12 cellular contexts compared by ENCODE assay signal in genomic region chr19:49165865-49166301, GRCh38. TPM values are rescaled to one million over a fixed set of nuclear protein-coding genes. Genes with fewer than 3 reads are reported as not detected.
A peak's percentile ranks its signal among the peaks of the same experiment; 100 is the strongest.
DNase-seq lines count a peak whose midpoint lies in the region; ATAC-seq, FAIRE-seq and TF ChIP-seq lines count a peak whose summit lies in the region.
"Had no signal": no experiment of that assay in that cellular context is flagged by ENCODE, and none has a peak within 500 bp of the region (broad histone marks: within the 10 kb centered on the region; RNA-seq: fewer than 3 reads in every experiment).

No MANE protein-coding gene starts in this region.

- no peak overlapping the region for H3K4me3 Mint-ChIP-seq in astrocyte (ENCODE audit: unreplicated experiment)
- H3K4me3 Mint-ChIP-seq in activated naive CD4-positive, alpha-beta T cell treated with anti-CD3 and anti-CD28 coated beads for 36 hours, result no peak overlapping the region
- H3K4me3 Mint-ChIP-seq: activated CD4-positive, alpha-beta T cell treated with anti-CD3 and anti-CD28 coated beads, Interleukin-2, amount 10 ng/mL, durations not matched to agents 24 days and 14 days; activated naive CD4-positive, alpha-beta T cell treated with anti-CD3 and anti-CD28 coated beads, Interleukin-2, amount 10 ng/mL, durations not matched to agents 7 days and 5 days had no signal

- H3K79me2 ChIP-seq in astrocyte (ENCODE audit: insufficient read depth, low read length), result no peaks in the 10 kb centered on the region

- H3K36me3 Mint-ChIP-seq in astrocyte (ENCODE audit: low read depth, unreplicated experiment), result peaks cover 10% of the 10 kb centered on the region
- no peaks in the 10 kb centered on the region for H3K36me3 Mint-ChIP-seq in activated naive CD4-positive, alpha-beta T cell treated with anti-CD3 and anti-CD28 coated beads for 36 hours (ENCODE audit: low read depth)
- H3K36me3 Mint-ChIP-seq: activated naive CD4-positive, alpha-beta T cell treated with anti-CD3 and anti-CD28 coated beads, Interleukin-2, amount 10 ng/mL, durations not matched to agents 7 days and 5 days had no signal

- no peaks in the 10 kb centered on the region for H3K27me3 Mint-ChIP-seq in astrocyte (ENCODE audit: low read depth, unreplicated experiment)
- peaks cover 8% of the 10 kb centered on the region for H3K27me3 Mint-ChIP-seq in activated naive CD4-positive, alpha-beta T cell treated with anti-CD3 and anti-CD28 coated beads for 36 hours (ENCODE audit: low read depth)

- TF ChIP-seq CTCF in astrocyte (IDR thresholded peaks at IDR 0.05; ENCODE audit: insufficient read depth, low read depth, low read length), result no peak
- TF ChIP-seq CTCF in cardiac muscle cell (IDR thresholded peaks at IDR 0.05; ENCODE audit: low read depth, low read length), result no peak
- TF ChIP-seq CTCF in upper lobe of left lung (IDR thresholded peaks at IDR 0.05), result no peak

- 60 to 92% methylated on average over 5 to 9 of the region's 30 CpGs for WGBS in upper lobe of left lung, 2 donors

- H3K4me3 ChIP-seq in astrocyte (ENCODE audit: insufficient read depth, low read depth, low read length) (no peak overlapping the region), cardiac muscle cell (no peak overlapping the region), muscle layer of duodenum (ENCODE audit: low read depth in 1 of 2, low read length in 2 of 2) (peak overlapping the region in 1 of 2 donors; percentile 19), upper lobe of left lung (no peak overlapping the region)

- no peaks in the 10 kb centered on the region for H3K36me3 ChIP-seq in astrocyte (ENCODE audit: insufficient read depth, low read length)
- H3K36me3 ChIP-seq in cardiac muscle cell, result peaks cover 13% of the 10 kb centered on the region
- peaks cover 0 to 6% of the 10 kb centered on the region in 2 donors for H3K36me3 ChIP-seq in muscle layer of duodenum (ENCODE audit: control insufficient read depth in 1 of 2, insufficient read depth in 2 of 2, low read length in 2 of 2)
- peaks cover 3 to 37% (median 26%) of the 10 kb centered on the region in 4 donors for H3K36me3 ChIP-seq in upper lobe of left lung

- no peak for TF ChIP-seq POLR2A in upper lobe of left lung (IDR thresholded peaks at IDR 0.05)

- H3K4me2 ChIP-seq in astrocyte (ENCODE audit: low read length), result peak overlapping the region; percentile 63

- peak overlapping the region; percentile 47 for H2AFZ ChIP-seq in astrocyte (ENCODE audit: low read depth, low read length)

- TF ChIP-seq EP300 in upper lobe of left lung (IDR thresholded peaks at IDR 0.05), result no peak

- H3K27ac ChIP-seq in astrocyte (ENCODE audit: low read depth, low read length) (no peak overlapping the region), cardiac muscle cell (peak overlapping the region; percentile 100), muscle layer of duodenum (ENCODE audit: low read length) (peak overlapping the region; percentile 50), upper lobe of left lung (peak overlapping the region; percentile 71 to 82 (median 74))

- peaks cover 4% of the 10 kb centered on the region for H3K27me3 ChIP-seq in astrocyte (ENCODE audit: insufficient read depth, low read length)
- H3K27me3 ChIP-seq in cardiac muscle cell, result no peaks in the 10 kb centered on the region
- H3K27me3 ChIP-seq in muscle layer of duodenum (ENCODE audit: low read depth, low read length), result no peaks in the 10 kb centered on the region
- no peaks in the 10 kb centered on the region for H3K27me3 ChIP-seq in upper lobe of left lung

- H3K9me3 ChIP-seq in astrocyte (ENCODE audit: insufficient read depth, low read depth, low read length) (no peaks in the 10 kb centered on the region), cardiac muscle cell (ENCODE audit: low read depth) (no peaks in the 10 kb centered on the region), muscle layer of duodenum (ENCODE audit: control insufficient read depth in 1 of 2, low read length in 2 of 2) (no peaks in the 10 kb centered on the region), upper lobe of left lung (no peaks in the 10 kb centered on the region)

- no peaks in the 10 kb centered on the region for H3K4me1 Mint-ChIP-seq in astrocyte (ENCODE audit: low read depth, unreplicated experiment)
- no peaks in the 10 kb centered on the region for H3K4me1 Mint-ChIP-seq in activated naive CD4-positive, alpha-beta T cell treated with anti-CD3 and anti-CD28 coated beads for 36 hours (ENCODE audit: low read depth)
- H3K4me1 Mint-ChIP-seq: activated CD4-positive, alpha-beta T cell treated with anti-CD3 and anti-CD28 coated beads, Interleukin-2, amount 10 ng/mL, durations not matched to agents 24 days and 14 days; activated naive CD4-positive, alpha-beta T cell treated with anti-CD3 and anti-CD28 coated beads, Interleukin-2, amount 10 ng/mL, durations not matched to agents 7 days and 5 days had no signal

- CTCF ChIA-PET in activated naive CD4-positive, alpha-beta T cell treated with anti-CD3 and anti-CD28 coated beads for 36 hours (lab: Charles Lee), result no interaction called here

- H3K9ac ChIP-seq in astrocyte (ENCODE audit: low read length), result peak overlapping the region; percentile 66

- no peak for FAIRE-seq in astrocyte (lab: Jason Lieb, UNC)

- no peaks in the 10 kb centered on the region for H3K9me3 Mint-ChIP-seq in astrocyte (ENCODE audit: unreplicated experiment)
- no peaks in the 10 kb centered on the region for H3K9me3 Mint-ChIP-seq in activated naive CD4-positive, alpha-beta T cell treated with anti-CD3 and anti-CD28 coated beads for 36 hours
- H3K9me3 Mint-ChIP-seq: activated CD4-positive, alpha-beta T cell treated with anti-CD3 and anti-CD28 coated beads, Interleukin-2, amount 10 ng/mL, durations not matched to agents 24 days and 14 days; activated naive CD4-positive, alpha-beta T cell treated with anti-CD3 and anti-CD28 coated beads, Interleukin-2, amount 10 ng/mL, durations not matched to agents 7 days and 5 days had no signal

- H3K4me1 ChIP-seq in astrocyte (ENCODE audit: insufficient read depth, low read length) (peaks cover 16% of the 10 kb centered on the region), cardiac muscle cell (ENCODE audit: low read depth) (peaks cover 16% of the 10 kb centered on the region), muscle layer of duodenum (ENCODE audit: control insufficient read depth in 1 of 2, insufficient read depth in 2 of 2, low read length in 2 of 2) (peaks cover 3 to 9% of the 10 kb centered on the region in 2 donors), upper lobe of left lung (peaks cover 15 to 19% (median 16%) of the 10 kb centered on the region in 4 donors)

- no peak for DNase-seq in astrocyte (ENCODE audit: low read depth)
- no peak for DNase-seq in cardiac muscle cell (ENCODE audit: low read depth in 1 of 2, low spot score in 1 of 2)
- DNase-seq in upper lobe of left lung, result peak in 1 of 2 donors; percentile 77
- no peak for DNase-seq in activated gamma-delta T cell treated with Interleukin-2 at 50 U/mL for 16 hours
- DNase-seq in activated naive CD4-positive, alpha-beta T cell treated with anti-CD3 and anti-CD28 coated beads for 36 hours, result no peak
- DNase-seq: activated CD4-positive, alpha-beta T cell treated with anti-CD3 and anti-CD28 coated beads, Interleukin-2, amount 10 ng/mL, durations not matched to agents 24 days and 14 days; activated naive CD4-positive, alpha-beta T cell treated with anti-CD3 and anti-CD28 coated beads, Interleukin-2, amount 10 ng/mL, durations not matched to agents 7 days and 5 days; KG1; SW 1271 had no signal

- H4K20me1 ChIP-seq in astrocyte (ENCODE audit: insufficient read depth, low read length), result peaks cover 30% of the 10 kb centered on the region

- H3K27ac Mint-ChIP-seq in astrocyte (ENCODE audit: unreplicated experiment), result no peak overlapping the region
- no peak overlapping the region for H3K27ac Mint-ChIP-seq in activated naive CD4-positive, alpha-beta T cell treated with anti-CD3 and anti-CD28 coated beads for 36 hours
- H3K27ac Mint-ChIP-seq: activated CD4-positive, alpha-beta T cell treated with anti-CD3 and anti-CD28 coated beads, Interleukin-2, amount 10 ng/mL, durations not matched to agents 24 days and 14 days; activated naive CD4-positive, alpha-beta T cell treated with anti-CD3 and anti-CD28 coated beads, Interleukin-2, amount 10 ng/mL, durations not matched to agents 7 days and 5 days had no signal

- intact Hi-C loops in activated naive CD4-positive, alpha-beta T cell treated with anti-CD3 and anti-CD28 coated beads for 36 hours (cut with micrococcal nuclease), result no loop called here

- ATAC-seq in upper lobe of left lung (ENCODE audit: low FRiP score in 2 of 2) (peak in 1 of 2 donors; percentile 61), HG02840 (IDR thresholded peaks at IDR 0.05; ENCODE audit: low FRiP score, unreplicated experiment) (no peak)

RNA-seq across cellular contexts. Expression of gene TRPM4, which starts 8.3 kb away (rescaled TPM):
- total RNA-seq in astrocyte (26.3 and 28.3 TPM in 2 replicates), cardiac muscle cell (51.3 and 106 TPM in 2 replicates), upper lobe of left lung (100 to 1,000 TPM in 1 of 6 donors, 10 to 100 TPM in 5; 23.9 to 120 (median 49.3) TPM)
- polyA plus RNA-seq in cardiac muscle cell, result 74.2 and 119 TPM in 2 replicates
- under 1 TPM; 0.22 to 0.62 TPM for total RNA-seq in activated naive CD4-positive, alpha-beta T cell treated with anti-CD3 and anti-CD28 coated beads for 36 hours

RNA-seq across cellular contexts. Expression of gene HRC, which starts 10.7 kb away (rescaled TPM):
- not detected in 2 replicates for total RNA-seq in astrocyte
- total RNA-seq in cardiac muscle cell, result 255 and 389 TPM in 2 replicates
- polyA plus RNA-seq in cardiac muscle cell, result 184 and 255 TPM in 2 replicates
- 1 to 10 TPM in 3 of 6 donors, under 1 TPM in 2, not detected in 1; 0.61 to 2.1 (median 1.2) TPM for total RNA-seq in upper lobe of left lung
- total RNA-seq in activated naive CD4-positive, alpha-beta T cell treated with anti-CD3 and anti-CD28 coated beads for 36 hours, result not detected
- total RNA-seq: activated CD4-positive, alpha-beta T cell treated with anti-CD3 and anti-CD28 coated beads, Interleukin-2, amount 10 ng/mL, durations not matched to agents 24 days and 14 days; mononuclear cell had no signal

RNA-seq across cellular contexts. Expression of gene PPFIA3, which starts 46.5 kb away (rescaled TPM):
- total RNA-seq in astrocyte (9.2 and 11.7 TPM in 2 replicates), cardiac muscle cell (27.3 and 30.4 TPM in 2 replicates), upper lobe of left lung (10 to 100 TPM in 1 of 6 donors, 1 to 10 TPM in 5; 2.4 to 11.5 (median 5.9) TPM)
- polyA plus RNA-seq in cardiac muscle cell, result 29.3 and 32.5 TPM in 2 replicates
- 1 to 10 TPM; 4.6 to 4.9 TPM for total RNA-seq in activated naive CD4-positive, alpha-beta T cell treated with anti-CD3 and anti-CD28 coated beads for 36 hours

RNA-seq across cellular contexts. Expression of gene C19orf73, which starts 46.9 kb away (rescaled TPM):
- total RNA-seq in astrocyte, result 0.73 and 1.4 TPM in 2 replicates
- total RNA-seq in cardiac muscle cell, result 2.1 and 12.5 TPM in 2 replicates
- 3.7 and 9.6 TPM in 2 replicates for polyA plus RNA-seq in cardiac muscle cell
- total RNA-seq in upper lobe of left lung, result 1 to 10 TPM in 4 of 6 donors, under 1 TPM in 1, not detected in 1; 0.89 to 7.9 (median 2.3) TPM
- 1 to 10 TPM; 1.5 to 1.9 TPM for total RNA-seq in activated naive CD4-positive, alpha-beta T cell treated with anti-CD3 and anti-CD28 coated beads for 36 hours

RNA-seq across cellular contexts. Expression of gene LIN7B, which starts 51.7 kb away (rescaled TPM):
- total RNA-seq in astrocyte, result 8.9 and 9.7 TPM in 2 replicates
- total RNA-seq in cardiac muscle cell, result 20.0 and 24.5 TPM in 2 replicates
- 34.6 and 37.8 TPM in 2 replicates for polyA plus RNA-seq in cardiac muscle cell
- total RNA-seq in upper lobe of left lung, result 10 to 100 TPM in 1 of 6 donors, 1 to 10 TPM in 5; 3.1 to 10.2 (median 7.6) TPM
- total RNA-seq in activated naive CD4-positive, alpha-beta T cell treated with anti-CD3 and anti-CD28 coated beads for 36 hours, result 1 to 10 TPM; 3.4 to 3.8 TPM

Comparison
In these comparisons a context has a peak if more than half of its experiments do, and no peak if none do; other contexts are left out.
1. RNA of gene TRPM4, which starts 8.3 kb away (total RNA-seq): 51.3 to 106 TPM in cardiac muscle cell, 23.9 to 120 TPM in upper lobe of left lung and 26.3 to 28.3 TPM in astrocyte; 0.22 to 0.62 TPM in activated naive CD4-positive, alpha-beta T cell treated with anti-CD3 and anti-CD28 coated beads for 36 hours; every median in the first group is over 10 times any median in the second.
2. RNA of gene HRC, which starts 10.7 kb away (total RNA-seq): 255 to 389 TPM in cardiac muscle cell; 0.61 to 2.1 TPM in upper lobe of left lung, not detected in astrocyte and not detected in activated naive CD4-positive, alpha-beta T cell treated with anti-CD3 and anti-CD28 coated beads for 36 hours; every median in the first group is over 10 times any median in the second.